ENCODE assay signal across 8 cellular contexts in genomic region chr12:56007148-56007891, GRCh38. TPM values are rescaled to one million over a fixed set of nuclear protein-coding genes. Genes with fewer than 3 reads are reported as not detected.
DNase-seq lines count a peak whose midpoint lies in the region; ATAC-seq and TF ChIP-seq lines count a peak whose summit lies in the region.

No MANE protein-coding gene starts in this region.

- H3K4me3 Mint-ChIP-seq in activated T-helper 2 cell treated with anti-CD3 and anti-CD28 coated beads, Interferon-gamma antibody, Interleukin-2, Interleukin-4, amounts not matched to agents 10 μg/mL and 5 μg/mL and 100 μg/mL, durations not matched to agents 14 hours and 24 hours and 36 hours (ENCODE audit: low read depth) = peak overlapping the region; percentile 83
- H3K4me3 Mint-ChIP-seq in naive thymus-derived CD8-positive, alpha-beta T cell = peak overlapping the region; percentile 75 to 92 (median 90)
- H3K4me3 Mint-ChIP-seq in stimulated activated memory B cell treated with anti-CD40 and anti-IgM and Interleukin-4, amounts not matched to agents 10 μg/mL and 1 μg/mL and 100 μg/mL, for 72 hours = peak overlapping the region; percentile 84

- intact Hi-C loops in activated T-helper 2 cell treated with anti-CD3 and anti-CD28 coated beads, Interferon-gamma antibody, Interleukin-2, Interleukin-4, amounts not matched to agents 10 μg/mL and 5 μg/mL and 100 μg/mL, durations not matched to agents 14 hours and 24 hours and 36 hours (cut with micrococcal nuclease) = no loop called here

- TF ChIP-seq CTCF in RWPE1 (conservative IDR thresholded peaks at IDR 0.05; ENCODE audit: low read depth) (no peak), fibroblast of pulmonary artery (IDR thresholded peaks at IDR 0.05; ENCODE audit: low read length, missing control alignments) (no peak)

- CTCF ChIA-PET in RWPE1 (lab: Yijun Ruan, JAX) = interaction anchor here (2.1 kb wide), 1 partner anchor 11 kb away, joined by 10 read pairs; the partner anchor contains the start of gene SUOX

- H3K4me3 ChIP-seq in fibroblast of pulmonary artery (replicated peaks; ENCODE audit: low read depth, low read length) = peak overlapping the region; percentile 68

- peak overlapping the region; percentile 92 for H3K27ac ChIP-seq in RWPE1

- POLR2A ChIA-PET in RWPE1 (lab: Yijun Ruan, JAX; ENCODE audit: low non-redundant PET) = interaction anchor here (0.6 to 1.2 kb wide), 4 partner anchors 8 to 80 kb away, joined by 4 to 12 read pairs (median 4); partner anchors contain the start of genes PYM1 and SUOX
- POLR2A ChIA-PET in naive thymus-derived CD8-positive, alpha-beta T cell (lab: Charles Lee) = interaction anchor here (0.6 to 2.1 kb wide), 17 partner anchors 12 to 1098 kb away, joined by 3 to 19 read pairs (median 4); partner anchors contain the start of genes PA2G4, RAB5B, RPL41 and ZC3H10

- peaks cover 23% of the 10 kb centered on the region for H3K36me3 Mint-ChIP-seq in activated T-helper 2 cell treated with anti-CD3 and anti-CD28 coated beads, Interferon-gamma antibody, Interleukin-2, Interleukin-4, amounts not matched to agents 10 μg/mL and 5 μg/mL and 100 μg/mL, durations not matched to agents 14 hours and 24 hours and 36 hours (ENCODE audit: low read depth)
- H3K36me3 Mint-ChIP-seq in naive thymus-derived CD8-positive, alpha-beta T cell = peaks cover 0 to 8% (median 4%) of the 10 kb centered on the region in 3 donors
- H3K36me3 Mint-ChIP-seq in stimulated activated memory B cell treated with anti-CD40 and anti-IgM and Interleukin-4, amounts not matched to agents 10 μg/mL and 1 μg/mL and 100 μg/mL, for 72 hours = peaks cover 9% of the 10 kb centered on the region

- peak; percentile 78 for ATAC-seq in GM21447 (IDR thresholded peaks at IDR 0.05; ENCODE audit: unreplicated experiment)
- peak; percentile 83 to 87 for ATAC-seq in naive thymus-derived CD8-positive, alpha-beta T cell
- ATAC-seq in stimulated activated memory B cell treated with anti-CD40 and anti-IgM and Interleukin-4, amounts not matched to agents 10 μg/mL and 1 μg/mL and 100 μg/mL, for 72 hours = peak; percentile 87

- H3K9me3 Mint-ChIP-seq in activated T-helper 2 cell treated with anti-CD3 and anti-CD28 coated beads, Interferon-gamma antibody, Interleukin-2, Interleukin-4, amounts not matched to agents 10 μg/mL and 5 μg/mL and 100 μg/mL, durations not matched to agents 14 hours and 24 hours and 36 hours = no peaks in the 10 kb centered on the region
- no peaks in the 10 kb centered on the region for H3K9me3 Mint-ChIP-seq in naive thymus-derived CD8-positive, alpha-beta T cell
- no peaks in the 10 kb centered on the region for H3K9me3 Mint-ChIP-seq in stimulated activated memory B cell treated with anti-CD40 and anti-IgM and Interleukin-4, amounts not matched to agents 10 μg/mL and 1 μg/mL and 100 μg/mL, for 72 hours

- DNase-seq in COLO668 (lab: John Stamatoyannopoulos, UW; ENCODE audit: unreplicated experiment) (peak; percentile 83), Kasumi-1 (lab: John Stamatoyannopoulos, UW) (peak; percentile 79 to 92), RWPE1 (ENCODE audit: low spot score) (peak; percentile 91), fibroblast of pulmonary artery (ENCODE audit: low read depth) (peak; percentile 85)
- peak; percentile 63 for DNase-seq in activated T-helper 2 cell treated with anti-CD3 and anti-CD28 coated beads, Interferon-gamma antibody, Interleukin-2, Interleukin-4, amounts not matched to agents 10 μg/mL and 5 μg/mL and 100 μg/mL, durations not matched to agents 14 hours and 24 hours and 36 hours (ENCODE audit: low spot score)
- DNase-seq in naive thymus-derived CD8-positive, alpha-beta T cell = peak; percentile 57 to 84 (median 68)

- H3K27ac Mint-ChIP-seq in activated T-helper 2 cell treated with anti-CD3 and anti-CD28 coated beads, Interferon-gamma antibody, Interleukin-2, Interleukin-4, amounts not matched to agents 10 μg/mL and 5 μg/mL and 100 μg/mL, durations not matched to agents 14 hours and 24 hours and 36 hours = peak overlapping the region; percentile 79
- peak overlapping the region; percentile 84 to 94 (median 90) for H3K27ac Mint-ChIP-seq in naive thymus-derived CD8-positive, alpha-beta T cell
- peak overlapping the region; percentile 49 for H3K27ac Mint-ChIP-seq in stimulated activated memory B cell treated with anti-CD40 and anti-IgM and Interleukin-4, amounts not matched to agents 10 μg/mL and 1 μg/mL and 100 μg/mL, for 72 hours

- H3K4me1 Mint-ChIP-seq in activated T-helper 2 cell treated with anti-CD3 and anti-CD28 coated beads, Interferon-gamma antibody, Interleukin-2, Interleukin-4, amounts not matched to agents 10 μg/mL and 5 μg/mL and 100 μg/mL, durations not matched to agents 14 hours and 24 hours and 36 hours (ENCODE audit: low read depth) = peaks cover 37% of the 10 kb centered on the region
- peaks cover 13 to 30% (median 25%) of the 10 kb centered on the region in 4 donors for H3K4me1 Mint-ChIP-seq in naive thymus-derived CD8-positive, alpha-beta T cell
- peaks cover 19% of the 10 kb centered on the region for H3K4me1 Mint-ChIP-seq in stimulated activated memory B cell treated with anti-CD40 and anti-IgM and Interleukin-4, amounts not matched to agents 10 μg/mL and 1 μg/mL and 100 μg/mL, for 72 hours

- no peaks in the 10 kb centered on the region for H3K27me3 Mint-ChIP-seq in activated T-helper 2 cell treated with anti-CD3 and anti-CD28 coated beads, Interferon-gamma antibody, Interleukin-2, Interleukin-4, amounts not matched to agents 10 μg/mL and 5 μg/mL and 100 μg/mL, durations not matched to agents 14 hours and 24 hours and 36 hours (ENCODE audit: low read depth)
- H3K27me3 Mint-ChIP-seq in naive thymus-derived CD8-positive, alpha-beta T cell = no peaks in the 10 kb centered on the region
- no peaks in the 10 kb centered on the region for H3K27me3 Mint-ChIP-seq in stimulated activated memory B cell treated with anti-CD40 and anti-IgM and Interleukin-4, amounts not matched to agents 10 μg/mL and 1 μg/mL and 100 μg/mL, for 72 hours

RNA-seq across cellular contexts. Expression of gene SUOX, which starts 10.2 kb away (rescaled TPM):
- total RNA-seq in activated T-helper 2 cell treated with anti-CD3 and anti-CD28 coated beads, Interferon-gamma antibody, Interleukin-2, Interleukin-4, amounts not matched to agents 10 μg/mL and 5 μg/mL and 100 μg/mL, durations not matched to agents 14 hours and 24 hours and 36 hours = 19.9 and 21.2 TPM in 2 replicates
- 1 to 10 TPM; 5.6 to 6.3 TPM for total RNA-seq in naive thymus-derived CD8-positive, alpha-beta T cell
- under 1 TPM in 2 of 3 donors, not detected in 1; 0.10 to 0.58 TPM for polyA plus RNA-seq in naive thymus-derived CD8-positive, alpha-beta T cell

RNA-seq across cellular contexts. Expression of gene IKZF4, which starts 13.5 kb away (rescaled TPM):
- 34.8 and 35.5 TPM in 2 replicates for total RNA-seq in activated T-helper 2 cell treated with anti-CD3 and anti-CD28 coated beads, Interferon-gamma antibody, Interleukin-2, Interleukin-4, amounts not matched to agents 10 μg/mL and 5 μg/mL and 100 μg/mL, durations not matched to agents 14 hours and 24 hours and 36 hours
- total RNA-seq in naive thymus-derived CD8-positive, alpha-beta T cell = 1 to 10 TPM; 4.4 to 5.2 TPM
- polyA plus RNA-seq in naive thymus-derived CD8-positive, alpha-beta T cell = under 1 TPM; 0.48 to 0.67 (median 0.53) TPM

RNA-seq across cellular contexts. Expression of gene RAB5B, which starts 33.4 kb away (rescaled TPM):
- total RNA-seq in activated T-helper 2 cell treated with anti-CD3 and anti-CD28 coated beads, Interferon-gamma antibody, Interleukin-2, Interleukin-4, amounts not matched to agents 10 μg/mL and 5 μg/mL and 100 μg/mL, durations not matched to agents 14 hours and 24 hours and 36 hours = 47.9 and 51.0 TPM in 2 replicates
- total RNA-seq in naive thymus-derived CD8-positive, alpha-beta T cell = 10 to 100 TPM; 88.9 to 95.2 TPM
- 10 to 100 TPM; 61.6 to 69.4 (median 65.9) TPM for polyA plus RNA-seq in naive thymus-derived CD8-positive, alpha-beta T cell

RNA-seq across cellular contexts. Expression of gene RPS26, which starts 34.4 kb away (rescaled TPM):
- 43.9 and 45.2 TPM in 2 replicates for total RNA-seq in activated T-helper 2 cell treated with anti-CD3 and anti-CD28 coated beads, Interferon-gamma antibody, Interleukin-2, Interleukin-4, amounts not matched to agents 10 μg/mL and 5 μg/mL and 100 μg/mL, durations not matched to agents 14 hours and 24 hours and 36 hours
- 10 to 100 TPM; 56.1 to 58.4 TPM for total RNA-seq in naive thymus-derived CD8-positive, alpha-beta T cell
- polyA plus RNA-seq in naive thymus-derived CD8-positive, alpha-beta T cell = 1,000 to 10,000 TPM in 1 of 3 donors, 100 to 1,000 TPM in 2; 743 to 1,060 (median 810) TPM

RNA-seq across cellular contexts. Expression of gene CDK2, which starts 40.7 kb away (rescaled TPM):
- 116 and 121 TPM in 2 replicates for total RNA-seq in activated T-helper 2 cell treated with anti-CD3 and anti-CD28 coated beads, Interferon-gamma antibody, Interleukin-2, Interleukin-4, amounts not matched to agents 10 μg/mL and 5 μg/mL and 100 μg/mL, durations not matched to agents 14 hours and 24 hours and 36 hours
- 10 to 100 TPM; 27.5 to 30.8 TPM for total RNA-seq in naive thymus-derived CD8-positive, alpha-beta T cell
- polyA plus RNA-seq in naive thymus-derived CD8-positive, alpha-beta T cell = 10 to 100 TPM in 1 of 3 donors, 1 to 10 TPM in 2; 8.0 to 12.4 (median 9.5) TPM

Comparison
In these comparisons a context has a peak if more than half of its experiments do, and no peak if none do; other contexts are left out.
1. Peak in every context shown above with its lines: DNase-seq, ATAC-seq, H3K4me3 ChIP-seq and H3K27ac ChIP-seq.